In the genomic region with DNA sequence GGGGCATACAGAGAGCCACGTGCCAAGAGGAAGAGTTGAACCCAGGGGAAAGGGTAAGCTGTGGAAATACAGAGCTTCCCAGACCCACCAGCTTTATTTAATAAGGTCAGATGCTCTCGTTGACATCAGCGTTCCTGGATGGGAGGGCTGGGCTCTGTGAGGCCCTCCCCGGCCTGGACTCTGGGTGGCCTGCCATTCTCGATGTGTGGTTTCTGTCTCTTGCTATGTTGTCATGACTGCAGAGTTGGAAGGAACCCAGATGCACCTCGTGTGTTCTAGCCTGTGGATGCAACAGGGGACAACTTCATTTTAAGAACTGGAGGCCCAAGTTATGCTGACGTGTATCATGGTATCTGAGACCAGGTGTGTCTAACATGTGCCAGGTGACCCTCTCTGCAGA, we compare ENCODE assay signal across 28 cellular contexts.
"Had no signal": no experiment of that assay in that cellular context is flagged by ENCODE, and none has a peak within 500 bp of the region (broad histone marks: within the 10 kb centered on the region; RNA-seq: fewer than 3 reads in every experiment).

No MANE protein-coding gene starts in this region.

- DNase-seq: hypothalamus; immature natural killer cell; kidney; left colon; left lung; lower lobe of right lung; mammary epithelial cell; mesenchymal stem cell; naive thymus-derived CD8-positive, alpha-beta T cell; occipital lobe; ovary; right lobe of liver; stimulated activated CD4-positive, alpha-beta T cell treated with anti-CD3 and anti-CD28 coated beads, Interleukin-1b, Interleukin-23, amount 100 ng/mL, for 48 hours; stimulated activated CD4-positive, alpha-beta T cell treated with anti-CD3 and anti-CD28 coated beads, Interleukin-2, amount 100 ng/mL, for 48 hours; stimulated activated CD4-positive, alpha-beta T cell treated with anti-CD3 and anti-CD28 coated beads, Interleukin-4, amount 100 ng/mL, for 4 hours; stimulated activated CD8-positive, alpha-beta memory T cell treated with anti-CD3 and anti-CD28 coated beads, Interleukin-4, amount 100 ng/mL, for 48 hours; stimulated activated naive CD4-positive, alpha-beta T cell treated with Interleukin-2 at 50 U/mL for 16 hours; stimulated activated naive CD8-positive, alpha-beta T cell treated with anti-CD3 and anti-CD28 coated beads, Interleukin-15, amount 100 ng/mL, for 72 hours had no signal

- H3K4me3 Mint-ChIP-seq: immature natural killer cell; naive thymus-derived CD8-positive, alpha-beta T cell; nephron; neural crest cell; stimulated activated memory B cell treated with anti-CD40 and anti-IgM and Interleukin-4, amounts not matched to agents 10 μg/mL and 1 μg/mL and 100 μg/mL, for 72 hours; stimulated activated naive CD8-positive, alpha-beta T cell treated with anti-CD3 and anti-CD28 coated beads, Interleukin-15, amount 100 ng/mL, for 72 hours; type B pancreatic cell had no signal

- H3K27me3 Mint-ChIP-seq: naive thymus-derived CD8-positive, alpha-beta T cell; stimulated activated memory B cell treated with anti-CD40 and anti-IgM and Interleukin-4, amounts not matched to agents 10 μg/mL and 1 μg/mL and 100 μg/mL, for 72 hours; stimulated activated naive CD8-positive, alpha-beta T cell treated with anti-CD3 and anti-CD28 coated beads, Interleukin-15, amount 100 ng/mL, for 72 hours had no signal

- H3K4me2 ChIP-seq: smooth muscle cell had no signal

- H3K9me3 ChIP-seq: left lung, lower lobe of right lung, neutrophil, ovary, right atrium auricular region, right lobe of liver, tibial nerve, vagina had no signal

- H3K27ac Mint-ChIP-seq: immature natural killer cell; nephron; progenitor cell of endocrine pancreas; stimulated activated memory B cell treated with anti-CD40 and anti-IgM and Interleukin-4, amounts not matched to agents 10 μg/mL and 1 μg/mL and 100 μg/mL, for 72 hours; type B pancreatic cell had no signal

- H3K4me3 ChIP-seq: left lung, lower lobe of right lung, ovary, right atrium auricular region, right lobe of liver, smooth muscle cell, tibial nerve, vagina had no signal

- H3K9me3 Mint-ChIP-seq: naive thymus-derived CD8-positive, alpha-beta T cell; nephron; stimulated activated memory B cell treated with anti-CD40 and anti-IgM and Interleukin-4, amounts not matched to agents 10 μg/mL and 1 μg/mL and 100 μg/mL, for 72 hours; type B pancreatic cell had no signal

- H3K4me1 ChIP-seq: left lung, lower lobe of right lung, right lobe of liver, tibial nerve, vagina had no signal

- H3K27me3 ChIP-seq: left lung, neutrophil, ovary, right atrium auricular region, right lobe of liver, tibial nerve, vagina had no signal

- H3K27ac ChIP-seq: left lung, lower lobe of right lung, neutrophil, ovary, right atrium auricular region, right lobe of liver, tibial nerve, vagina had no signal

- H3K36me3 Mint-ChIP-seq: immature natural killer cell; stimulated activated memory B cell treated with anti-CD40 and anti-IgM and Interleukin-4, amounts not matched to agents 10 μg/mL and 1 μg/mL and 100 μg/mL, for 72 hours had no signal

- H3K4me1 Mint-ChIP-seq: immature natural killer cell; neural crest cell; stimulated activated memory B cell treated with anti-CD40 and anti-IgM and Interleukin-4, amounts not matched to agents 10 μg/mL and 1 μg/mL and 100 μg/mL, for 72 hours had no signal
